30 cellular contexts compared by ENCODE assay signal in genomic region chr13:44351505-44351854, GRCh38. TPM values are rescaled to one million over a fixed set of nuclear protein-coding genes. Genes with fewer than 3 reads are reported as not detected.
A peak's percentile ranks its signal among the peaks of the same experiment; 100 is the strongest.
DNase-seq lines count a peak whose midpoint lies in the region; ATAC-seq, FAIRE-seq and TF ChIP-seq lines count a peak whose summit lies in the region.
"Had no signal": no experiment of that assay in that cellular context is flagged by ENCODE, and none has a peak within 500 bp of the region (broad histone marks: within the 10 kb centered on the region; RNA-seq: fewer than 3 reads in every experiment).

No MANE protein-coding gene starts in this region.

- no peaks in the 10 kb centered on the region for H3K9me3 Mint-ChIP-seq in HFFc6
- H3K9me3 Mint-ChIP-seq: activated naive CD8-positive, alpha-beta T cell treated with anti-CD3 and anti-CD28 coated beads, Interleukin-2, amount 10 ng/mL, durations not matched to agents 7 days and 5 days; activated T-cell treated with anti-CD3 and anti-CD28 coated beads, Interleukin-2, amount 50 U/mL, for 24 hours; natural killer cell treated with Interleukin-12 subunit alpha and Interleukin-12 subunit beta and Interleukin-15 and Interleukin-18, amount 100 ng/mL, for 72 hours had no signal

- H3K4me2 ChIP-seq in DND-41 (ENCODE audit: insufficient read depth, low read length) (no peak overlapping the region), K562 (ENCODE audit: insufficient read depth, low read length) (no peak overlapping the region), smooth muscle cell (no peak overlapping the region)
- H3K4me2 ChIP-seq: PC-9 had no signal

- no peaks in the 10 kb centered on the region for H3K36me3 ChIP-seq in DND-41 (ENCODE audit: insufficient read depth, low read length)
- H3K36me3 ChIP-seq in K562 (ENCODE audit: control insufficient read depth, insufficient read depth, low read length): no peaks in the 10 kb centered on the region
- H3K36me3 ChIP-seq in liver (ENCODE audit: control insufficient read depth in 4 of 4, insufficient read depth in 3 of 4, low read depth in 1 of 4, low read length in 3 of 4): no peaks in the 10 kb centered on the region
- no peaks in the 10 kb centered on the region for H3K36me3 ChIP-seq in smooth muscle cell (ENCODE audit: low read depth)
- H3K36me3 ChIP-seq: BLaER1 treated with 17β-estradiol and CSF1 and Interleukin-3, amounts not matched to agents 10 nM and 100 nM; colonic mucosa; vagina had no signal

- no peaks in the 10 kb centered on the region for H3K36me3 Mint-ChIP-seq in HFFc6 (ENCODE audit: low read depth)
- H3K36me3 Mint-ChIP-seq: activated naive CD8-positive, alpha-beta T cell treated with anti-CD3 and anti-CD28 coated beads, Interleukin-2, amount 10 ng/mL, durations not matched to agents 7 days and 5 days; natural killer cell treated with Interleukin-12 subunit alpha and Interleukin-12 subunit beta and Interleukin-15 and Interleukin-18, amount 100 ng/mL, for 72 hours had no signal

- ATAC-seq in DND-41 (ENCODE audit: insufficient read depth, low read depth) (no peak), K562 (no peak), left lobe of liver (no peak)
- ATAC-seq: SK-N-SH treated with all-trans-retinoic acid at 6 μM for 48 hours, T-helper 17 cell had no signal

- no peaks in the 10 kb centered on the region for H3K27me3 ChIP-seq in DND-41 (ENCODE audit: insufficient read depth, low read length, poor library complexity)
- no peaks in the 10 kb centered on the region for H3K27me3 ChIP-seq in K562 (ENCODE audit: control insufficient read depth in 2 of 2, insufficient read depth in 2 of 2, low read length in 2 of 2)
- no peaks in the 10 kb centered on the region for H3K27me3 ChIP-seq in liver (ENCODE audit: control insufficient read depth in 4 of 4, insufficient read depth in 4 of 4, low read length in 3 of 4)
- no peaks in the 10 kb centered on the region for H3K27me3 ChIP-seq in smooth muscle cell (ENCODE audit: low read depth)
- H3K27me3 ChIP-seq: BLaER1 treated with 17β-estradiol and CSF1 and Interleukin-3, amounts not matched to agents 10 nM and 100 nM; colonic mucosa; testis; vagina had no signal

- no peak overlapping the region; the same call in 1 of the 2 replicates for H3K9ac ChIP-seq in DND-41 (ENCODE audit: low read depth, low read length)
- no peak overlapping the region for H3K9ac ChIP-seq in K562 (ENCODE audit: insufficient read depth in 1 of 2, low read depth in 2 of 2, low read length in 2 of 2)
- H3K9ac ChIP-seq in liver (ENCODE audit: low read depth in 1 of 2, low read length in 2 of 2): no peak overlapping the region
- peak overlapping the region; percentile 14 for H3K9ac ChIP-seq in smooth muscle cell (ENCODE audit: low read depth)
- H3K9ac ChIP-seq: BLaER1 treated with 17β-estradiol and CSF1 and Interleukin-3, amounts not matched to agents 10 nM and 100 nM had no signal

- TF ChIP-seq POLR2A in K562 (conservative IDR thresholded peaks at IDR 0.05): no peak

- no TSS peak for BruUV-seq in K562 (replicated peaks; lab: Mats Ljungman, UMichigan)

- no peak for TF ChIP-seq RAD21 in K562 (CRISPR knock-in tag; conservative IDR thresholded peaks at IDR 0.05 in 1 of 2, IDR thresholded peaks at IDR 0.05 in 1 of 2)
- no peak for TF ChIP-seq RAD21 in liver (IDR thresholded peaks at IDR 0.05)

- H3K27ac Mint-ChIP-seq in HFFc6: no peak overlapping the region
- H3K27ac Mint-ChIP-seq: activated naive CD8-positive, alpha-beta T cell treated with anti-CD3 and anti-CD28 coated beads, Interleukin-2, amount 10 ng/mL, durations not matched to agents 7 days and 5 days; activated T-cell treated with anti-CD3 and anti-CD28 coated beads, Interleukin-2, amount 50 U/mL, for 24 hours; T-helper 17 cell had no signal

- CTCF ChIA-PET in K562 (lab: Yijun Ruan, JAX; ENCODE audit: low intra/inter-chr PET ratio): no interaction called here

- peaks cover 11% of the 10 kb centered on the region for H3K4me1 Mint-ChIP-seq in HFFc6 (ENCODE audit: low read depth)

- no peak for TF ChIP-seq CTCF in DND-41 (IDR thresholded peaks at IDR 0.05; ENCODE audit: borderline replicate concordance, extremely low read depth, low read length, poor library complexity, severe bottlenecking)
- no peak for TF ChIP-seq CTCF in K562 (IDR thresholded peaks at IDR 0.05 in 2 of 3, conservative IDR thresholded peaks at IDR 0.05 in 1 of 3; ENCODE audit: insufficient read depth in 2 of 3, low read depth in 1 of 3, low read length in 3 of 3)
- TF ChIP-seq CTCF in liver (IDR thresholded peaks at IDR 0.05; ENCODE audit: low read depth, low read length, missing input control): no peak
- TF ChIP-seq CTCF in smooth muscle cell (IDR thresholded peaks at IDR 0.05; ENCODE audit: borderline replicate concordance, insufficient read depth, poor library complexity, severe bottlenecking): no peak
- TF ChIP-seq CTCF in HFFc6 (IDR thresholded peaks at IDR 0.05): no peak

- POLR2A ChIA-PET in K562 (lab: Yijun Ruan, JAX): interaction anchor here (1.1 kb wide), 1 partner anchor 24 kb away, joined by 3 read pairs; no protein-coding TSS in a partner anchor

- peaks cover 3% of the 10 kb centered on the region for H3F3A ChIP-seq in smooth muscle cell (ENCODE audit: low read depth)

- DNase-seq in DND-41 (no peak), K562 (ENCODE audit: extremely low read depth in 1 of 4, low spot score in 3 of 4) (no peak), smooth muscle cell (lab: John Stamatoyannopoulos, UW; ENCODE audit: unreplicated experiment) (no peak), islet precursor cell (no peak), left lobe of liver (ENCODE audit: low spot score) (no peak), HFFc6 (no peak)
- DNase-seq in activated effector memory CD4-positive, alpha-beta T cell treated with Interleukin-2 at 50 U/mL for 16 hours: no peak
- DNase-seq: activated CD4-positive, CD25-positive, alpha-beta regulatory T cell; activated gamma-delta T cell; activated naive CD8-positive, alpha-beta T cell treated with anti-CD3 and anti-CD28 coated beads, Interleukin-2, amount 10 ng/mL, durations not matched to agents 7 days and 5 days; activated T-cell treated with anti-CD3 and anti-CD28 coated beads, Interleukin-2, amount 50 U/mL, for 24 hours; aorta; colonic mucosa; DMS79 treated with DMSO at 0.1 percent for 48 hours; effector CD8-positive, alpha-beta T cell; hypothalamus; MM.1S; NCI-H1930; NCI-H524; PC-9; T-helper 17 cell; testis had no signal

- H3K27ac ChIP-seq in DND-41 (ENCODE audit: low read length): peak overlapping the region; percentile 82; the same call in 1 of the 2 replicates
- H3K27ac ChIP-seq in K562 (ENCODE audit: extremely low read depth, low read depth, low read length): no peak overlapping the region
- H3K27ac ChIP-seq in liver (ENCODE audit: low read depth in 1 of 2, low read length in 2 of 2): peak overlapping the region; percentile 65 to 77
- H3K27ac ChIP-seq in smooth muscle cell (ENCODE audit: low read depth): peak overlapping the region; percentile 70
- H3K27ac ChIP-seq: BLaER1 treated with 17β-estradiol and CSF1 and Interleukin-3, amounts not matched to agents 10 nM and 100 nM; colonic mucosa; epithelial cell of prostate; PC-9; testis; vagina had no signal

- peak overlapping the region; percentile 40 for H2AFZ ChIP-seq in DND-41 (ENCODE audit: low read depth, low read length)
- no peak overlapping the region for H2AFZ ChIP-seq in K562 (ENCODE audit: low read depth, low read length)
- H2AFZ ChIP-seq in smooth muscle cell (ENCODE audit: low read depth): no peak overlapping the region
- H2AFZ ChIP-seq: PC-9 had no signal

- peaks cover 15% of the 10 kb centered on the region for H3K27me3 Mint-ChIP-seq in HFFc6 (ENCODE audit: insufficient read depth)
- H3K27me3 Mint-ChIP-seq: natural killer cell treated with Interleukin-12 subunit alpha and Interleukin-12 subunit beta and Interleukin-15 and Interleukin-18, amount 100 ng/mL, for 72 hours had no signal

- intact Hi-C loops in K562 (cut with micrococcal nuclease): no loop called here

- H3K9me3 ChIP-seq in DND-41 (ENCODE audit: insufficient read depth, low read length, severe bottlenecking): no peaks in the 10 kb centered on the region
- H3K9me3 ChIP-seq in K562 (replicated peaks; ENCODE audit: control insufficient read depth, insufficient read depth, low read depth, low read length): no peaks in the 10 kb centered on the region
- no peaks in the 10 kb centered on the region for H3K9me3 ChIP-seq in liver (ENCODE audit: control insufficient read depth in 4 of 4, low read length in 3 of 4)
- no peaks in the 10 kb centered on the region for H3K9me3 ChIP-seq in smooth muscle cell (replicated peaks; ENCODE audit: low read depth)
- H3K9me3 ChIP-seq: BLaER1 treated with 17β-estradiol and CSF1 and Interleukin-3, amounts not matched to agents 10 nM and 100 nM; colonic mucosa; testis; vagina had no signal

- WGBS in K562 (ENCODE audit: insufficient coverage, low coverage, missing lambda C conversion rate): 63% methylated on average over 4 of the region's 4 CpGs
- 93% methylated on average over 4 of the region's 4 CpGs for WGBS in liver
- 73% methylated on average over 4 of the region's 4 CpGs for WGBS in smooth muscle cell (ENCODE audit: low lambda C conversion rate)

- no peaks in the 10 kb centered on the region for H4K20me1 ChIP-seq in DND-41 (ENCODE audit: insufficient read depth, low read length)
- no peaks in the 10 kb centered on the region for H4K20me1 ChIP-seq in K562 (replicated peaks; ENCODE audit: control insufficient read depth, insufficient read depth, low read length)
- no peaks in the 10 kb centered on the region for H4K20me1 ChIP-seq in smooth muscle cell (ENCODE audit: low read depth)
- H4K20me1 ChIP-seq: BLaER1 treated with 17β-estradiol and CSF1 and Interleukin-3, amounts not matched to agents 10 nM and 100 nM had no signal

- H3K79me2 ChIP-seq in DND-41 (ENCODE audit: insufficient read depth, low read length): no peaks in the 10 kb centered on the region
- H3K79me2 ChIP-seq in K562 (ENCODE audit: control insufficient read depth, insufficient read depth, low read length): no peaks in the 10 kb centered on the region
- no peaks in the 10 kb centered on the region for H3K79me2 ChIP-seq in smooth muscle cell (ENCODE audit: low read depth)

- in situ Hi-C loops in K562 (cut with MboI): no loop called here

- H3K4me3 ChIP-seq in DND-41 (ENCODE audit: low read depth in 1 of 2, low read length in 2 of 2): no peak overlapping the region
- H3K4me3 ChIP-seq in K562: no peak overlapping the region
- no peak overlapping the region for H3K4me3 ChIP-seq in liver (ENCODE audit: low read depth in 1 of 3, low read length in 3 of 3)
- H3K4me3 ChIP-seq in smooth muscle cell: no peak overlapping the region
- H3K4me3 ChIP-seq: BLaER1 treated with 17β-estradiol and CSF1 and Interleukin-3, amounts not matched to agents 10 nM and 100 nM; colonic mucosa; PC-9; skin epidermis; testis; vagina had no signal

- no peaks in the 10 kb centered on the region for H3K9me1 ChIP-seq in K562 (ENCODE audit: control insufficient read depth, insufficient read depth, low read length)

- H3K4me1 ChIP-seq in DND-41 (ENCODE audit: insufficient read depth, low read length) (peaks cover 39% of the 10 kb centered on the region), K562 (replicated peaks in 1 of 2; ENCODE audit: control insufficient read depth in 2 of 2, insufficient read depth in 2 of 2, low read length in 2 of 2) (peaks cover 0 to 3% of the 10 kb centered on the region in 2 experiments; a peak in 2 of 5 replicates), liver (ENCODE audit: control insufficient read depth in 4 of 4, insufficient read depth in 4 of 4, low read length in 3 of 4) (peaks cover 0 to 6% (median 0%) of the 10 kb centered on the region in 4 donors), smooth muscle cell (ENCODE audit: low read depth) (no peaks in the 10 kb centered on the region)
- H3K4me1 ChIP-seq: colonic mucosa, testis, vagina had no signal

- no peak for FAIRE-seq in K562 (lab: Jason Lieb, UNC)
- FAIRE-seq: TTC549 had no signal

- H3K4me3 Mint-ChIP-seq in HFFc6: no peak overlapping the region
- H3K4me3 Mint-ChIP-seq: activated naive CD8-positive, alpha-beta T cell treated with anti-CD3 and anti-CD28 coated beads, Interleukin-2, amount 10 ng/mL, durations not matched to agents 7 days and 5 days; activated T-cell treated with anti-CD3 and anti-CD28 coated beads, Interleukin-2, amount 50 U/mL, for 24 hours; natural killer cell treated with Interleukin-12 subunit alpha and Interleukin-12 subunit beta and Interleukin-15 and Interleukin-18, amount 100 ng/mL, for 72 hours; T-helper 17 cell had no signal

- no peak for TF ChIP-seq EP300 in K562 (IDR thresholded peaks at IDR 0.05; ENCODE audit: low read length)

RNA-seq across cellular contexts. Expression of gene SERP2, which starts 22.1 kb away (rescaled TPM):
- not detected in 2 replicates for total RNA-seq in K562 (2011; cell fraction: chromatin; rRNA removed; ENCODE audit: low replicate concordance)
- total RNA-seq in K562 (2011; cell fraction: nucleolus; rRNA removed): not detected in 2 replicates
- total RNA-seq in K562 (2011; cell fraction: nucleoplasm; rRNA removed): not detected in 2 replicates
- total RNA-seq in K562 (2014; rRNA removed): not detected in 2 replicates
- total RNA-seq in K562 (2014; rRNA removed; fragmentation: Illumina TruSeq; extraction: Trizol): not detected in 2 replicates
- not detected in 2 replicates for total RNA-seq in K562 (2015; rRNA removed; fragmentation: Illumina TruSeq; extraction: Trizol)
- not detected in 2 replicates for total RNA-seq in K562 (2021)
- polyA plus RNA-seq in K562 (2011; rRNA removed): not detected in 2 replicates
- polyA plus RNA-seq in K562 (2011; cell fraction: cytosol; rRNA removed): not detected in 2 replicates
- polyA plus RNA-seq in K562 (2011; cell fraction: nucleus; rRNA removed): not detected in 2 replicates
- not detected in 2 replicates for polyA plus RNA-seq in K562 (2012)
- not detected in 2 replicates for polyA plus RNA-seq in K562 (2014; fragmentation: Illumina TruSeq; extraction: Trizol)
- polyA plus RNA-seq in K562 (2014; fragmentation: Nextera tagmentation; extraction: Ambion mirVana): not detected
- 0.13 TPM in 1 of 2 replicates, not detected in the other for polyA plus RNA-seq in K562 (2014; rRNA removed)
- polyA minus RNA-seq in K562 (2011; rRNA and poly(A)+ RNA removed): not detected in 2 replicates
- not detected in 2 replicates for polyA minus RNA-seq in K562 (2011; cell fraction: cytosol; rRNA and poly(A)+ RNA removed)
- polyA minus RNA-seq in K562 (2011; cell fraction: nucleus; rRNA and poly(A)+ RNA removed): not detected in 2 replicates
- total RNA-seq in liver: 1 to 10 TPM; 2.0 to 2.8 TPM
- 1 to 10 TPM; 4.3 to 4.6 TPM for polyA plus RNA-seq in liver
- total RNA-seq in smooth muscle cell: 1.1 and 1.8 TPM in 2 replicates
- 1.9 and 2.1 TPM in 2 replicates for polyA plus RNA-seq in smooth muscle cell
- total RNA-seq in left lobe of liver: 1.5 TPM
- total RNA-seq in HFFc6 (2021; fragmentation: NEBNext Ultra II Directional; extraction: Animal tissue kit (Norgen Biotek cat#: 25700)): 1 to 10 TPM; 1.4 to 2.5 (median 2.1) TPM
- total RNA-seq: T-helper 17 cell had no signal
